In the genomic region with DNA sequence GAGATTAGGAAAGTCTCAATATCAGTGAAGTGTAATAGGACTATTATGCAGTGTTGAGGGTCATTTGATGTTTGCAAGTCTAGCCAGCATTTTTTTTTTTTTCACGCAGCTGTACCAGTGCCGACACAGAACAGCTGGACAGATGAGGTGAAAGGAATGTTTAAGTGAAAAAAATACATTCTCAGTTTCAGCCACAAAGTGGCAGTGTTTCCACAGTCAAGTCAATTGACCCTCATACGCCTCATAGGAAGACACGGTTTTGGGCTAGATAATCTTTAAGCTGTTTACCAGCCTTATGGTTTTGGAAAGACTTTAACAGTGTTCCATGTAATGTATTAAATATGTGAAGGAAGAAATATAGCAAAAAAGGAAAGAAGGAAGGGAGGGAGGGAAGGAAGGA, we compare ENCODE assay signal across 8 cellular contexts.
DNase-seq lines count a peak whose midpoint lies in the region; ATAC-seq, FAIRE-seq and TF ChIP-seq lines count a peak whose summit lies in the region.

No MANE protein-coding gene starts in this region.

- H3K4me3 ChIP-seq in OCI-LY1 (ENCODE audit: low read depth, low read length, poor library complexity, severe bottlenecking) (no peak overlapping the region), esophagus muscularis mucosa (no peak overlapping the region)

- H3K27me3 Mint-ChIP-seq in neural crest cell (ENCODE audit: low read depth): peaks cover 3% of the 10 kb centered on the region

- H3K9ac ChIP-seq in OCI-LY1 (ENCODE audit: low read length): peak overlapping the region; percentile 46

- intact Hi-C loops in esophagus muscularis mucosa (cut with DNase I): loop anchor here (2.0 kb wide), 2 partner anchors 243 to 297 kb away; no protein-coding TSS in a partner anchor

- peaks cover 4% of the 10 kb centered on the region for H3K4me1 Mint-ChIP-seq in neural crest cell

- H3K36me3 Mint-ChIP-seq in neural crest cell (ENCODE audit: low read depth): no peaks in the 10 kb centered on the region

- H3K4me1 ChIP-seq in OCI-LY1 (ENCODE audit: insufficient read depth, low read length, severe bottlenecking): peaks cover 39% of the 10 kb centered on the region
- H3K4me1 ChIP-seq in esophagus muscularis mucosa: peaks cover 0 to 8% (median 4%) of the 10 kb centered on the region in 4 donors

- H3K27me3 ChIP-seq in OCI-LY1 (ENCODE audit: insufficient read depth, low read length) (no peaks in the 10 kb centered on the region), esophagus muscularis mucosa (no peaks in the 10 kb centered on the region)

- peak overlapping the region; percentile 60 for H3K27ac ChIP-seq in OCI-LY1 (ENCODE audit: low read depth, low read length, poor library complexity, severe bottlenecking)
- H3K27ac ChIP-seq in esophagus muscularis mucosa (replicated peaks in 1 of 4): no peak overlapping the region

- H3K36me3 ChIP-seq in OCI-LY1 (ENCODE audit: insufficient read depth, low read length) (no peaks in the 10 kb centered on the region), esophagus muscularis mucosa (no peaks in the 10 kb centered on the region)

- DNase-seq in D721Med (ENCODE audit: insufficient read length, low spot score) (no peak), esophagus muscularis mucosa (ENCODE audit: extremely low spot score) (no peak), neural crest cell (ENCODE audit: low read depth, low spot score) (peak; percentile 32), activated gamma-delta T cell treated with Interleukin-2 at 50 U/mL for 16 hours (no peak)
- DNase-seq in stimulated activated CD4-positive, alpha-beta T cell treated with anti-CD3 and anti-CD28 coated beads, Interleukin-1b, Interleukin-23, amount 100 ng/mL, for 48 hours: no peak

- no peak overlapping the region for H3K27ac Mint-ChIP-seq in neural crest cell (ENCODE audit: unreplicated experiment)

- no peaks in the 10 kb centered on the region for H4K20me1 ChIP-seq in OCI-LY1 (ENCODE audit: insufficient read depth, low read length)

- H3K9me2 ChIP-seq in OCI-LY1 (ENCODE audit: low read depth, low read length): no peaks in the 10 kb centered on the region

- ATAC-seq in GM19372 (IDR thresholded peaks at IDR 0.05; ENCODE audit: low read depth, unreplicated experiment) (peak; percentile 90), HG03196 (IDR thresholded peaks at IDR 0.05; ENCODE audit: unreplicated experiment) (peak; percentile 94)

- no peak overlapping the region for H3K4me3 Mint-ChIP-seq in neural crest cell

- H3K4me2 ChIP-seq in OCI-LY1 (ENCODE audit: low read length): peak overlapping the region; percentile 46

- WGBS in esophagus muscularis mucosa: 1% methylated on average over 4 of the region's 4 CpGs

- no peaks in the 10 kb centered on the region for H3F3A ChIP-seq in OCI-LY1 (ENCODE audit: insufficient read depth, low read length)

- TF ChIP-seq CTCF in D721Med (IDR thresholded peaks at IDR 0.05; ENCODE audit: insufficient read depth, missing control alignments) (peak; percentile 78), OCI-LY1 (IDR thresholded peaks at IDR 0.05; ENCODE audit: low read length) (peak; percentile 67; the same call in 1 of the 2 replicates), esophagus muscularis mucosa (IDR thresholded peaks at IDR 0.05) (peak; percentile 49 to 62 (median 56)), neural crest cell (conservative IDR thresholded peaks at IDR 0.05) (peak; percentile 82)

- no peak for TF ChIP-seq EP300 in esophagus muscularis mucosa (IDR thresholded peaks at IDR 0.05)

- no peaks in the 10 kb centered on the region for H3K9me3 Mint-ChIP-seq in neural crest cell

- no peaks in the 10 kb centered on the region for H3K9me3 ChIP-seq in OCI-LY1 (ENCODE audit: low read length)
- H3K9me3 ChIP-seq in esophagus muscularis mucosa: no peaks in the 10 kb centered on the region

- TF ChIP-seq POLR2A in esophagus muscularis mucosa (IDR thresholded peaks at IDR 0.05; ENCODE audit: low read depth): no peak

- no peak for FAIRE-seq in D721Med (lab: Jason Lieb, UNC)

- no peaks in the 10 kb centered on the region for H3K79me2 ChIP-seq in OCI-LY1 (ENCODE audit: insufficient read depth, low read length)

- 0 out of 2 replicates have a peak overlapping the region, but pooled peaks have one; percentile 14 for H2AFZ ChIP-seq in OCI-LY1 (ENCODE audit: low read length)
